ENCODE assay signal across 8 cellular contexts in the genomic region with DNA sequence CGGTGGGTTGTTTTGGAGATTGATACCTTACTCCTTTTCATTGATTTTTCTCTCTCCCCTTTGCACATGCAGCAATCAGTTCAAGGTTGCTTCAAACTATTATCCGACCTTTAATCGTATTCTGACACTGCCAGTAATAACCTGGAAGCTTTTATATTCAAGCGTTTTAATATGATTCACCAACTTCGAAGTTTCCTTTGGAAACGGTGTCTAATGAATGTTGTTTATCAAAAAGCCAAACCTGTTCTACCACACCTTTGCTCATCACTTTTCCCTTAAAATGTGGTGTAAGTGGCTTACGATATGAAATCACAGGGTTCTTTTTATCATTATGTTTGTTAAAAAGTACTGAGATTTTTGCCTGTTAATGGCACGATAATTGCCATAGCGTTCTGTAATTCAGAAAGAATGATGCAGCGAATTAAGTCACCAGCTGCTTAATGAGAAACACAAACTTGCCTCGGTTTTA. TPM values are rescaled to one million over a fixed set of nuclear protein-coding genes. Genes with fewer than 3 reads are reported as not detected.
DNase-seq lines count a peak whose midpoint lies in the region; ATAC-seq lines count a peak whose summit lies in the region.

No MANE protein-coding gene starts in this region.

- peaks cover 6% of the 10 kb centered on the region for H3K27me3 Mint-ChIP-seq in CD4-positive, CD25-positive, alpha-beta regulatory T cell

- peak overlapping the region; percentile 92 for H3K9ac ChIP-seq in mucosa of stomach (ENCODE audit: low read length)

- H3K4me1 ChIP-seq in CD4-positive, CD25-positive, alpha-beta regulatory T cell (ENCODE audit: control insufficient read depth, insufficient read depth, low read length, poor library complexity, severe bottlenecking): peaks cover 39% of the 10 kb centered on the region
- H3K4me1 ChIP-seq in mucosa of stomach (ENCODE audit: control insufficient read depth, insufficient read depth, low read length): no peaks in the 10 kb centered on the region

- H3K27ac ChIP-seq in CD4-positive, CD25-positive, alpha-beta regulatory T cell (ENCODE audit: insufficient read depth, low read length, poor library complexity, severe bottlenecking): peak overlapping the region; percentile 72

- intact Hi-C loops in sciatic nerve (cut with DNase I): no loop called here

- no peaks in the 10 kb centered on the region for H3K36me3 ChIP-seq in CD4-positive, CD25-positive, alpha-beta regulatory T cell (ENCODE audit: control insufficient read depth, insufficient read depth, low read length)
- no peaks in the 10 kb centered on the region for H3K36me3 ChIP-seq in mucosa of stomach (ENCODE audit: control insufficient read depth, insufficient read depth, low read length)

- no peaks in the 10 kb centered on the region for H3K9me3 Mint-ChIP-seq in CD4-positive, CD25-positive, alpha-beta regulatory T cell

- H3K4me1 Mint-ChIP-seq in CD4-positive, CD25-positive, alpha-beta regulatory T cell: peaks cover 32 to 60% (median 48%) of the 10 kb centered on the region in 4 donors

- peak overlapping the region; percentile 94 for H3K4me3 ChIP-seq in CD4-positive, CD25-positive, alpha-beta regulatory T cell (ENCODE audit: low read depth, low read length)
- peak overlapping the region; percentile 90 for H3K4me3 ChIP-seq in Jurkat, Clone E6-1 (ENCODE audit: low read length)
- H3K4me3 ChIP-seq in mucosa of stomach (ENCODE audit: low read length): peak overlapping the region; percentile 81

- peak overlapping the region; percentile 77 to 94 (median 89) for H3K27ac Mint-ChIP-seq in CD4-positive, CD25-positive, alpha-beta regulatory T cell

- H3K9me3 ChIP-seq in CD4-positive, CD25-positive, alpha-beta regulatory T cell (ENCODE audit: control insufficient read depth in 2 of 2, low read length in 2 of 2): no peaks in the 10 kb centered on the region
- H3K9me3 ChIP-seq in mucosa of stomach (ENCODE audit: control insufficient read depth, low read length): no peaks in the 10 kb centered on the region

- H3K4me3 Mint-ChIP-seq in CD4-positive, CD25-positive, alpha-beta regulatory T cell: peak overlapping the region; percentile 89 to 99 (median 92)

- no peak for ATAC-seq in CD4-positive, CD25-positive, alpha-beta regulatory T cell (ENCODE audit: low read depth in 2 of 2)
- ATAC-seq in HG03196 (IDR thresholded peaks at IDR 0.05; ENCODE audit: unreplicated experiment) (no peak), HG02970 (IDR thresholded peaks at IDR 0.05; ENCODE audit: low FRiP score, unreplicated experiment) (no peak), sciatic nerve (no peak)

- peak in 1 of 3 donors; percentile 5 for DNase-seq in CD4-positive, CD25-positive, alpha-beta regulatory T cell
- DNase-seq in Jurkat, Clone E6-1 (ENCODE audit: low read depth, low spot score): no peak
- DNase-seq in cerebellar cortex (ENCODE audit: low spot score) (peak; percentile 35), amniotic stem cell (lab: John Stamatoyannopoulos, UW) (no peak), sciatic nerve (ENCODE audit: low spot score) (no peak)

- no peaks in the 10 kb centered on the region for H3K27me3 ChIP-seq in CD4-positive, CD25-positive, alpha-beta regulatory T cell (ENCODE audit: control insufficient read depth, insufficient read depth, low read length)
- H3K27me3 ChIP-seq in mucosa of stomach (ENCODE audit: control insufficient read depth, insufficient read depth, low read length): no peaks in the 10 kb centered on the region

- H3K36me3 Mint-ChIP-seq in CD4-positive, CD25-positive, alpha-beta regulatory T cell: peaks cover 3% of the 10 kb centered on the region

RNA-seq across cellular contexts. Expression of a gene that starts 0.7 kb away (rescaled TPM):
- 32.4 TPM for total RNA-seq in CD4-positive, CD25-positive, alpha-beta regulatory T cell
- 1 to 10 TPM; 1.9 to 3.6 (median 2.9) TPM for polyA plus RNA-seq in CD4-positive, CD25-positive, alpha-beta regulatory T cell
- 5.9 TPM for polyA plus RNA-seq in Jurkat, Clone E6-1 (2012; ENCODE audit: insufficient read depth, insufficient read length)
- 26.2 TPM for total RNA-seq in sciatic nerve
